ENCODE assay signal across 1 cellular context in the genomic region with DNA sequence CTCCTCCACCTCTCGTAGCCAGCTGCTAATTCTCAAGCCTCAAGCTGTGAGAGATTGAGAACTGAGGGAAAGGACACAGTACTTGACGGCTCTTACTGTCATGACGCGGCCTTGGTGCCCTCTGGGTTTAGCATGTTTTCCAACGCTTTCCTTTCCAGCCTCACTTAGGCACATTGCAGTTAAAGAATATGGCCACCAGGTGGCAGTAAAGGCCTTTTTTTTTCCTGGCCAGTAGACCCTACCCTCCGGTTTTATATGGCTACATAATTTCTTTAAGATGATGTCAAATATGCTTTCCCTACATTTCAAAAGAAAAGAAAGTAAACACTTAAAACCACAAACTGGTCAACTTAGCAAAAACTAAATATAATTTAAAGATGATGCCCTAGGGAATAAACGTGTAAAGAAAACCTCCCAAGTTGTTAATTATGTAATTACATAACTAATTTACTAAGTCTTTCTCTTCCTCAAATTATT.
TF ChIP-seq lines count a peak whose summit lies in the region.

No MANE protein-coding gene starts in this region.

TF ChIP-seq in K562, 482 proteins besides CTCF, POLR2A, EP300 and RAD21 (continued from another document and continues in another):
- TF ChIP-seq, protein P1, sequence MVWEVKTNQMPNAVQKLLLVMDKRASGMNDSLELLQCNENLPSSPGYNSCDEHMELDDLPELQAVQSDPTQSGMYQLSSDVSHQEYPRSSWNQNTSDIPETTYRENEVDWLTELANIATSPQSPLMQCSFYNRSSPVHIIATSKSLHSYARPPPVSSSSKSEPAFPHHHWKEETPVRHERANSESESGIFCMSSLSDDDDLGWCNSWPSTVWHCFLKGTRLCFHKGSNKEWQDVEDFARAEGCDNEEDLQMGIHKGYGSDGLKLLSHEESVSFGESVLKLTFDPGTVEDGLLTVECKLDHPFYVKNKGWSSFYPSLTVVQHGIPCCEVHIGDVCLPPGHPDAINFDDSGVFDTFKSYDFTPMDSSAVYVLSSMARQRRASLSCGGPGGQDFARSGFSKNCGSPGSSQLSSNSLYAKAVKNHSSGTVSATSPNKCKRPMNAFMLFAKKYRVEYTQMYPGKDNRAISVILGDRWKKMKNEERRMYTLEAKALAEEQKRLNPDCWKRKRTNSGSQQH (CRISPR knock-in tag; IDR thresholded peaks at IDR 0.05): 0 out of 2 replicates have a peak, but pooled peaks have one; percentile 16
- TF ChIP-seq, protein P2, sequence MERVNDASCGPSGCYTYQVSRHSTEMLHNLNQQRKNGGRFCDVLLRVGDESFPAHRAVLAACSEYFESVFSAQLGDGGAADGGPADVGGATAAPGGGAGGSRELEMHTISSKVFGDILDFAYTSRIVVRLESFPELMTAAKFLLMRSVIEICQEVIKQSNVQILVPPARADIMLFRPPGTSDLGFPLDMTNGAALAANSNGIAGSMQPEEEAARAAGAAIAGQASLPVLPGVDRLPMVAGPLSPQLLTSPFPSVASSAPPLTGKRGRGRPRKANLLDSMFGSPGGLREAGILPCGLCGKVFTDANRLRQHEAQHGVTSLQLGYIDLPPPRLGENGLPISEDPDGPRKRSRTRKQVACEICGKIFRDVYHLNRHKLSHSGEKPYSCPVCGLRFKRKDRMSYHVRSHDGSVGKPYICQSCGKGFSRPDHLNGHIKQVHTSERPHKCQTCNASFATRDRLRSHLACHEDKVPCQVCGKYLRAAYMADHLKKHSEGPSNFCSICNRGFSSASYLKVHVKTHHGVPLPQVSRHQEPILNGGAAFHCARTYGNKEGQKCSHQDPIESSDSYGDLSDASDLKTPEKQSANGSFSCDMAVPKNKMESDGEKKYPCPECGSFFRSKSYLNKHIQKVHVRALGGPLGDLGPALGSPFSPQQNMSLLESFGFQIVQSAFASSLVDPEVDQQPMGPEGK (CRISPR knock-in tag; IDR thresholded peaks at IDR 0.05; ENCODE audit: borderline replicate concordance): no peak
- no peak for TF ChIP-seq GABPB1 (CRISPR knock-in tag; IDR thresholded peaks at IDR 0.05)
- no peak for TF ChIP-seq MEIS2 (IDR thresholded peaks at IDR 0.05; ENCODE audit: partially characterized antibody)
- peak; percentile 35 to 55; a peak in 1 of 4 replicates for TF ChIP-seq MAZ (CRISPR knock-in tag; conservative IDR thresholded peaks at IDR 0.05 in 1 of 2, IDR thresholded peaks at IDR 0.05 in 1 of 2)
- TF ChIP-seq RBM15 (IDR thresholded peaks at IDR 0.05; ENCODE audit: insufficient read depth, low read length): no peak
- no peak for TF ChIP-seq ZNF3 (CRISPR knock-in tag; IDR thresholded peaks at IDR 0.05)
- no peak; the same call in 1 of the 2 replicates for TF ChIP-seq ZNF583 (CRISPR knock-in tag; IDR thresholded peaks at IDR 0.05)
- peak; percentile 6; the same call in 1 of the 2 replicates for TF ChIP-seq MAFF (IDR thresholded peaks at IDR 0.05; ENCODE audit: low read length)
- no peak for TF ChIP-seq MCM2 (IDR thresholded peaks at IDR 0.05; ENCODE audit: low read depth)
- TF ChIP-seq, protein P3, sequence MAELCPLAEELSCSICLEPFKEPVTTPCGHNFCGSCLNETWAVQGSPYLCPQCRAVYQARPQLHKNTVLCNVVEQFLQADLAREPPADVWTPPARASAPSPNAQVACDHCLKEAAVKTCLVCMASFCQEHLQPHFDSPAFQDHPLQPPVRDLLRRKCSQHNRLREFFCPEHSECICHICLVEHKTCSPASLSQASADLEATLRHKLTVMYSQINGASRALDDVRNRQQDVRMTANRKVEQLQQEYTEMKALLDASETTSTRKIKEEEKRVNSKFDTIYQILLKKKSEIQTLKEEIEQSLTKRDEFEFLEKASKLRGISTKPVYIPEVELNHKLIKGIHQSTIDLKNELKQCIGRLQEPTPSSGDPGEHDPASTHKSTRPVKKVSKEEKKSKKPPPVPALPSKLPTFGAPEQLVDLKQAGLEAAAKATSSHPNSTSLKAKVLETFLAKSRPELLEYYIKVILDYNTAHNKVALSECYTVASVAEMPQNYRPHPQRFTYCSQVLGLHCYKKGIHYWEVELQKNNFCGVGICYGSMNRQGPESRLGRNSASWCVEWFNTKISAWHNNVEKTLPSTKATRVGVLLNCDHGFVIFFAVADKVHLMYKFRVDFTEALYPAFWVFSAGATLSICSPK (IDR thresholded peaks at IDR 0.05; ENCODE audit: borderline replicate concordance): peak; percentile 99
- 0 out of 2 replicates have a peak, but pooled peaks have one; percentile 23 for TF ChIP-seq CREM (IDR thresholded peaks at IDR 0.05; ENCODE audit: low read depth)
- TF ChIP-seq ZNF133 (CRISPR knock-in tag; IDR thresholded peaks at IDR 0.05): no peak
- TF ChIP-seq DPF2 (IDR thresholded peaks at IDR 0.05): peak; percentile 50; the same call in 1 of the 2 replicates
- peak; percentile 35; the same call in 1 of the 2 replicates for TF ChIP-seq EP400 (IDR thresholded peaks at IDR 0.05)
- TF ChIP-seq SMAD2 (IDR thresholded peaks at IDR 0.05; ENCODE audit: low read depth, low read length): no peak
- peak; percentile 34; the same call in 1 of the 2 replicates for TF ChIP-seq TOE1 (IDR thresholded peaks at IDR 0.05; ENCODE audit: borderline replicate concordance)
- no peak for TF ChIP-seq TOE1 (CRISPR knock-in tag; IDR thresholded peaks at IDR 0.05; ENCODE audit: borderline replicate concordance, low read depth)
- TF ChIP-seq, protein P4, sequence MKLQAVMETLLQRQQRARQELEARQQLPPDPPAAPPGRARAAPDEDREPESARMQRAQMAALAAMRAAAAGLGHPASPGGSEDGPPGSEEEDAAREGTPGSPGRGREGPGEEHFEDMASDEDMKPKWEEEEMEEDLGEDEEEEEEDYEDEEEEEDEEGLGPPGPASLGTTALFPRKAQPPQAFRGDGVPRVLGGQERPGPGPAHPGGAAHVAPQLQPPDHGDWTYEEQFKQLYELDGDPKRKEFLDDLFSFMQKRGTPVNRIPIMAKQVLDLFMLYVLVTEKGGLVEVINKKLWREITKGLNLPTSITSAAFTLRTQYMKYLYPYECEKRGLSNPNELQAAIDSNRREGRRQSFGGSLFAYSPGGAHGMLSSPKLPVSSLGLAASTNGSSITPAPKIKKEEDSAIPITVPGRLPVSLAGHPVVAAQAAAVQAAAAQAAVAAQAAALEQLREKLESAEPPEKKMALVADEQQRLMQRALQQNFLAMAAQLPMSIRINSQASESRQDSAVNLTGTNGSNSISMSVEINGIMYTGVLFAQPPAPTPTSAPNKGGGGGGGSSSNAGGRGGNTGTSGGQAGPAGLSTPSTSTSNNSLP (IDR thresholded peaks at IDR 0.05; ENCODE audit: borderline replicate concordance, low read depth, low read length): peak; percentile 58; the same call in 1 of the 2 replicates
- 0 out of 2 replicates have a peak, but pooled peaks have one; percentile 47 for TF ChIP-seq ERF (CRISPR knock-in tag; IDR thresholded peaks at IDR 0.05)
- TF ChIP-seq DMBX1 (CRISPR knock-in tag; IDR thresholded peaks at IDR 0.05; ENCODE audit: borderline replicate concordance): peak; percentile 39; the same call in 1 of the 2 replicates
- TF ChIP-seq ZNF124 (CRISPR knock-in tag; IDR thresholded peaks at IDR 0.05): no peak
- peak; percentile 39; the same call in 1 of the 2 replicates for TF ChIP-seq CXXC5 (CRISPR knock-in tag; IDR thresholded peaks at IDR 0.05)
- peak; percentile 58; the same call in 1 of the 2 replicates for TF ChIP-seq ATF7 (IDR thresholded peaks at IDR 0.05)
- TF ChIP-seq RBM34 (IDR thresholded peaks at IDR 0.05; ENCODE audit: borderline replicate concordance, insufficient read depth, low read length): no peak
- TF ChIP-seq CBX3 (IDR thresholded peaks at IDR 0.05; ENCODE audit: borderline replicate concordance in 1 of 2, low read length in 2 of 2): peak in 1 of 2 experiments; percentile 43; a peak in 1 of 3 replicates
- TF ChIP-seq JUND (IDR thresholded peaks at IDR 0.05; ENCODE audit: borderline replicate concordance, low read depth, low read length): peak; percentile 43; the same call in 1 of the 2 replicates
- TF ChIP-seq JUND (tag; IDR thresholded peaks at IDR 0.05; ENCODE audit: borderline replicate concordance, low read depth, low read length): peak; percentile 29; the same call in 2 of the 3 replicates
- TF ChIP-seq, protein P5, sequence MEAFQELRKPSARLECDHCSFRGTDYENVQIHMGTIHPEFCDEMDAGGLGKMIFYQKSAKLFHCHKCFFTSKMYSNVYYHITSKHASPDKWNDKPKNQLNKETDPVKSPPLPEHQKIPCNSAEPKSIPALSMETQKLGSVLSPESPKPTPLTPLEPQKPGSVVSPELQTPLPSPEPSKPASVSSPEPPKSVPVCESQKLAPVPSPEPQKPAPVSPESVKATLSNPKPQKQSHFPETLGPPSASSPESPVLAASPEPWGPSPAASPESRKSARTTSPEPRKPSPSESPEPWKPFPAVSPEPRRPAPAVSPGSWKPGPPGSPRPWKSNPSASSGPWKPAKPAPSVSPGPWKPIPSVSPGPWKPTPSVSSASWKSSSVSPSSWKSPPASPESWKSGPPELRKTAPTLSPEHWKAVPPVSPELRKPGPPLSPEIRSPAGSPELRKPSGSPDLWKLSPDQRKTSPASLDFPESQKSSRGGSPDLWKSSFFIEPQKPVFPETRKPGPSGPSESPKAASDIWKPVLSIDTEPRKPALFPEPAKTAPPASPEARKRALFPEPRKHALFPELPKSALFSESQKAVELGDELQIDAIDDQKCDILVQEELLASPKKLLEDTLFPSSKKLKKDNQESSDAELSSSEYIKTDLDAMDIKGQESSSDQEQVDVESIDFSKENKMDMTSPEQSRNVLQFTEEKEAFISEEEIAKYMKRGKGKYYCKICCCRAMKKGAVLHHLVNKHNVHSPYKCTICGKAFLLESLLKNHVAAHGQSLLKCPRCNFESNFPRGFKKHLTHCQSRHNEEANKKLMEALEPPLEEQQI (IDR thresholded peaks at IDR 0.05): peak; percentile 95
- TF ChIP-seq, protein P6, sequence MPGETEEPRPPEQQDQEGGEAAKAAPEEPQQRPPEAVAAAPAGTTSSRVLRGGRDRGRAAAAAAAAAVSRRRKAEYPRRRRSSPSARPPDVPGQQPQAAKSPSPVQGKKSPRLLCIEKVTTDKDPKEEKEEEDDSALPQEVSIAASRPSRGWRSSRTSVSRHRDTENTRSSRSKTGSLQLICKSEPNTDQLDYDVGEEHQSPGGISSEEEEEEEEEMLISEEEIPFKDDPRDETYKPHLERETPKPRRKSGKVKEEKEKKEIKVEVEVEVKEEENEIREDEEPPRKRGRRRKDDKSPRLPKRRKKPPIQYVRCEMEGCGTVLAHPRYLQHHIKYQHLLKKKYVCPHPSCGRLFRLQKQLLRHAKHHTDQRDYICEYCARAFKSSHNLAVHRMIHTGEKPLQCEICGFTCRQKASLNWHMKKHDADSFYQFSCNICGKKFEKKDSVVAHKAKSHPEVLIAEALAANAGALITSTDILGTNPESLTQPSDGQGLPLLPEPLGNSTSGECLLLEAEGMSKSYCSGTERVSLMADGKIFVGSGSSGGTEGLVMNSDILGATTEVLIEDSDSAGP (CRISPR knock-in tag; IDR thresholded peaks at IDR 0.05): 0 out of 2 replicates have a peak, but pooled peaks have one; percentile 29
- TF ChIP-seq NCOA4 (IDR thresholded peaks at IDR 0.05; ENCODE audit: partially characterized antibody): no peak
- peak; percentile 66; the same call in 1 of the 2 replicates for TF ChIP-seq FOXM1 (IDR thresholded peaks at IDR 0.05; ENCODE audit: low read depth)
- TF ChIP-seq FOXM1 (CRISPR knock-in tag; IDR thresholded peaks at IDR 0.05; ENCODE audit: low read depth): no peak
- peak; percentile 55; the same call in 1 of the 2 replicates for TF ChIP-seq SP1 (CRISPR knock-in tag; IDR thresholded peaks at IDR 0.05)
- TF ChIP-seq, protein P7, sequence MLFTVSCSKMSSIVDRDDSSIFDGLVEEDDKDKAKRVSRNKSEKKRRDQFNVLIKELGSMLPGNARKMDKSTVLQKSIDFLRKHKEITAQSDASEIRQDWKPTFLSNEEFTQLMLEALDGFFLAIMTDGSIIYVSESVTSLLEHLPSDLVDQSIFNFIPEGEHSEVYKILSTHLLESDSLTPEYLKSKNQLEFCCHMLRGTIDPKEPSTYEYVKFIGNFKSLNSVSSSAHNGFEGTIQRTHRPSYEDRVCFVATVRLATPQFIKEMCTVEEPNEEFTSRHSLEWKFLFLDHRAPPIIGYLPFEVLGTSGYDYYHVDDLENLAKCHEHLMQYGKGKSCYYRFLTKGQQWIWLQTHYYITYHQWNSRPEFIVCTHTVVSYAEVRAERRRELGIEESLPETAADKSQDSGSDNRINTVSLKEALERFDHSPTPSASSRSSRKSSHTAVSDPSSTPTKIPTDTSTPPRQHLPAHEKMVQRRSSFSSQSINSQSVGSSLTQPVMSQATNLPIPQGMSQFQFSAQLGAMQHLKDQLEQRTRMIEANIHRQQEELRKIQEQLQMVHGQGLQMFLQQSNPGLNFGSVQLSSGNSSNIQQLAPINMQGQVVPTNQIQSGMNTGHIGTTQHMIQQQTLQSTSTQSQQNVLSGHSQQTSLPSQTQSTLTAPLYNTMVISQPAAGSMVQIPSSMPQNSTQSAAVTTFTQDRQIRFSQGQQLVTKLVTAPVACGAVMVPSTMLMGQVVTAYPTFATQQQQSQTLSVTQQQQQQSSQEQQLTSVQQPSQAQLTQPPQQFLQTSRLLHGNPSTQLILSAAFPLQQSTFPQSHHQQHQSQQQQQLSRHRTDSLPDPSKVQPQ (CRISPR knock-in tag; IDR thresholded peaks at IDR 0.05; ENCODE audit: borderline replicate concordance): no peak
- TF ChIP-seq ARNT (IDR thresholded peaks at IDR 0.05): peak; percentile 36 to 74; a peak in 2 of 4 replicates
- TF ChIP-seq ARID2 (IDR thresholded peaks at IDR 0.05): peak; percentile 91
- TF ChIP-seq, protein P8, sequence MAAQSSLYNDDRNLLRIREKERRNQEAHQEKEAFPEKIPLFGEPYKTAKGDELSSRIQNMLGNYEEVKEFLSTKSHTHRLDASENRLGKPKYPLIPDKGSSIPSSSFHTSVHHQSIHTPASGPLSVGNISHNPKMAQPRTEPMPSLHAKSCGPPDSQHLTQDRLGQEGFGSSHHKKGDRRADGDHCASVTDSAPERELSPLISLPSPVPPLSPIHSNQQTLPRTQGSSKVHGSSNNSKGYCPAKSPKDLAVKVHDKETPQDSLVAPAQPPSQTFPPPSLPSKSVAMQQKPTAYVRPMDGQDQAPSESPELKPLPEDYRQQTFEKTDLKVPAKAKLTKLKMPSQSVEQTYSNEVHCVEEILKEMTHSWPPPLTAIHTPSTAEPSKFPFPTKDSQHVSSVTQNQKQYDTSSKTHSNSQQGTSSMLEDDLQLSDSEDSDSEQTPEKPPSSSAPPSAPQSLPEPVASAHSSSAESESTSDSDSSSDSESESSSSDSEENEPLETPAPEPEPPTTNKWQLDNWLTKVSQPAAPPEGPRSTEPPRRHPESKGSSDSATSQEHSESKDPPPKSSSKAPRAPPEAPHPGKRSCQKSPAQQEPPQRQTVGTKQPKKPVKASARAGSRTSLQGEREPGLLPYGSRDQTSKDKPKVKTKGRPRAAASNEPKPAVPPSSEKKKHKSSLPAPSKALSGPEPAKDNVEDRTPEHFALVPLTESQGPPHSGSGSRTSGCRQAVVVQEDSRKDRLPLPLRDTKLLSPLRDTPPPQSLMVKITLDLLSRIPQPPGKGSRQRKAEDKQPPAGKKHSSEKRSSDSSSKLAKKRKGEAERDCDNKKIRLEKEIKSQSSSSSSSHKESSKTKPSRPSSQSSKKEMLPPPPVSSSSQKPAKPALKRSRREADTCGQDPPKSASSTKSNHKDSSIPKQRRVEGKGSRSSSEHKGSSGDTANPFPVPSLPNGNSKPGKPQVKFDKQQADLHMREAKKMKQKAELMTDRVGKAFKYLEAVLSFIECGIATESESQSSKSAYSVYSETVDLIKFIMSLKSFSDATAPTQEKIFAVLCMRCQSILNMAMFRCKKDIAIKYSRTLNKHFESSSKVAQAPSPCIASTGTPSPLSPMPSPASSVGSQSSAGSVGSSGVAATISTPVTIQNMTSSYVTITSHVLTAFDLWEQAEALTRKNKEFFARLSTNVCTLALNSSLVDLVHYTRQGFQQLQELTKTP (IDR thresholded peaks at IDR 0.05; ENCODE audit: low read depth in 1 of 2, partially characterized antibody in 2 of 2): peak in 1 of 2 experiments; percentile 16
- TF ChIP-seq TEAD4 (IDR thresholded peaks at IDR 0.05; ENCODE audit: low read length): no peak
- TF ChIP-seq TEAD4 (CRISPR knock-in tag; IDR thresholded peaks at IDR 0.05; ENCODE audit: borderline replicate concordance): no peak
- no peak for TF ChIP-seq BRD4 (IDR thresholded peaks at IDR 0.05)
- no peak for TF ChIP-seq TCFL5 (CRISPR knock-in tag; conservative IDR thresholded peaks at IDR 0.05)
